8 cellular contexts compared by ENCODE assay signal in genomic region chr10:102917314-102917961, GRCh38. TPM values are rescaled to one million over a fixed set of nuclear protein-coding genes. Genes with fewer than 3 reads are reported as not detected.
DNase-seq lines count a peak whose midpoint lies in the region; ATAC-seq and TF ChIP-seq lines count a peak whose summit lies in the region.

No MANE protein-coding gene starts in this region.

- intact Hi-C loops in colonic mucosa (cut with DNase I) (loop anchor here (2.0 to 10.0 kb wide), 3 partner anchors 151 to 417 kb away; partner anchors contain the start of gene RPEL1), left lung (cut with DNase I) (loop anchor here in 1 of 2 donors (5.0 kb wide), 1 partner anchor 150 kb away; no protein-coding TSS in a partner anchor)

- H3K9me3 ChIP-seq in colonic mucosa (no peaks in the 10 kb centered on the region), left lung (no peaks in the 10 kb centered on the region)

- H3K27ac ChIP-seq in colonic mucosa (peak overlapping the region; percentile 83), left lung (peak overlapping the region; percentile 77 to 87)

- no peaks in the 10 kb centered on the region for H3K27me3 ChIP-seq in colonic mucosa
- peaks cover 0 to 19% of the 10 kb centered on the region in 2 donors for H3K27me3 ChIP-seq in left lung

- H3K9ac ChIP-seq in colonic mucosa (ENCODE audit: low read depth in 2 of 2, low read length in 2 of 2): peak overlapping the region; percentile 51 to 55

- H3K4me1 ChIP-seq in colonic mucosa (peaks cover 3% of the 10 kb centered on the region), left lung (peaks cover 30 to 43% of the 10 kb centered on the region in 2 donors)

- ATAC-seq in HG02943 (IDR thresholded peaks at IDR 0.05; ENCODE audit: low read depth, unreplicated experiment) (peak; percentile 47), left lung (peak; percentile 86)

- H3K4me3 ChIP-seq in colonic mucosa (peak overlapping the region; percentile 78), left lung (peak overlapping the region; percentile 85 to 94)

- peak; percentile 97 for TF ChIP-seq CTCF in colonic mucosa (IDR thresholded peaks at IDR 0.05)
- peak; percentile 95 to 97 for TF ChIP-seq CTCF in left lung (IDR thresholded peaks at IDR 0.05)

- no peaks in the 10 kb centered on the region for H3K36me3 ChIP-seq in colonic mucosa
- no peaks in the 10 kb centered on the region for H3K36me3 ChIP-seq in left lung

- peak; percentile 19 to 70 for DNase-seq in NCI-H524 (lab: John Stamatoyannopoulos, UW)
- no peak for DNase-seq in NCI-H524 treated with DMSO at 0.1 percent for 48 hours (lab: John Stamatoyannopoulos, UW)
- peak; percentile 33 for DNase-seq in NCI-H2171 (lab: John Stamatoyannopoulos, UW)
- DNase-seq in activated CD4-positive, alpha-beta T cell treated with anti-CD3 and anti-CD28 coated beads for 48 hours: peak; percentile 87
- DNase-seq in colonic mucosa: peak; percentile 88
- peak; percentile 86 to 96 for DNase-seq in left lung
- DNase-seq in stimulated activated CD4-positive, alpha-beta T cell treated with anti-CD3 and anti-CD28 coated beads, Interleukin-1b, Interleukin-23, amount 100 ng/mL, for 4 hours (ENCODE audit: low read depth in 2 of 2): peak; percentile 72 to 73

RNA-seq across cellular contexts. Expression of gene CNNM2, which starts 0.7 kb away (rescaled TPM):
- total RNA-seq in colonic mucosa: 10 to 100 TPM; 25.2 to 29.3 TPM
- 10 to 100 TPM in 1 of 2 donors, 1 to 10 TPM in 1; 8.8 to 10.3 TPM for total RNA-seq in left lung

RNA-seq across cellular contexts. Expression of gene AS3MT, which starts 48.2 kb away (rescaled TPM):
- 1 to 10 TPM in 1 of 2 donors, under 1 TPM in 1; 0.77 to 1.9 TPM for total RNA-seq in colonic mucosa
- 1 to 10 TPM; 1.5 to 4.7 TPM for total RNA-seq in left lung
